ENCODE assay signal across 23 cellular contexts in genomic region chr2:52445720-52446119, GRCh38.
"Had no signal": no experiment of that assay in that cellular context is flagged by ENCODE, and none has a peak within 500 bp of the region (broad histone marks: within the 10 kb centered on the region; RNA-seq: fewer than 3 reads in every experiment).

No MANE protein-coding gene starts in this region.

- H3K4me1 ChIP-seq: lower lobe of right lung, pancreas, prostate gland, right lobe of liver, stomach, testis, thyroid gland, transverse colon, upper lobe of left lung, vagina had no signal

- H3K27ac ChIP-seq: lower lobe of right lung, pancreas, prostate gland, right lobe of liver, stomach, testis, thyroid gland, transverse colon, upper lobe of left lung, vagina had no signal

- DNase-seq: hippocampal formation; islet precursor cell; lower lobe of right lung; mammary epithelial cell; mesenchymal stem cell; naive thymus-derived CD8-positive, alpha-beta T cell; nucleus accumbens; pancreas; posterior cingulate gyrus; retina; right lobe of liver; stimulated activated CD4-positive, alpha-beta T cell treated with anti-CD3 and anti-CD28 coated beads, Interleukin-1b, Interleukin-23, amount 100 ng/mL, for 48 hours; stimulated activated CD4-positive, alpha-beta T cell treated with anti-CD3 and anti-CD28 coated beads, Interleukin-2, amount 100 ng/mL, for 48 hours; stimulated activated naive B cell treated with anti-CD40 and anti-IgM and Interleukin-4, amounts not matched to agents 10 μg/mL and 1 μg/mL and 100 μg/mL, for 72 hours; stimulated activated naive CD8-positive, alpha-beta T cell treated with anti-CD3 and anti-CD28 coated beads, Interleukin-15, Interleukin-2, amounts not matched to agents 100 U/mL and 50 U/mL, for 24 hours; stomach; testis; thyroid gland; transverse colon; upper lobe of left lung had no signal

- H3K9me3 ChIP-seq: lower lobe of right lung, pancreas, prostate gland, right lobe of liver, stomach, testis, thyroid gland, transverse colon, upper lobe of left lung, vagina had no signal

- H3K4me3 ChIP-seq: lower lobe of right lung, pancreas, prostate gland, right lobe of liver, smooth muscle cell, stomach, testis, thyroid gland, transverse colon, upper lobe of left lung, vagina had no signal

- H3K4me2 ChIP-seq: smooth muscle cell had no signal

- ATAC-seq: lower lobe of right lung; naive thymus-derived CD8-positive, alpha-beta T cell; pancreas; right lobe of liver; stimulated activated naive B cell treated with anti-CD40 and anti-IgM and Interleukin-4, amounts not matched to agents 10 μg/mL and 1 μg/mL and 100 μg/mL, for 72 hours; stimulated activated naive CD8-positive, alpha-beta T cell treated with anti-CD3 and anti-CD28 coated beads, Interleukin-15, Interleukin-2, amounts not matched to agents 100 U/mL and 50 U/mL, for 24 hours had no signal

- H3K27me3 ChIP-seq: pancreas, right lobe of liver, stomach, testis, thyroid gland, transverse colon, upper lobe of left lung, vagina had no signal

- H3K36me3 ChIP-seq: lower lobe of right lung, pancreas, prostate gland, right lobe of liver, stomach, thyroid gland, transverse colon, upper lobe of left lung, vagina had no signal
